Comparison of ENCODE assay signal across 27 cellular contexts in genomic region chr3:98589331-98589870, GRCh38. TPM values are rescaled to one million over a fixed set of nuclear protein-coding genes. Genes with fewer than 3 reads are reported as not detected.
DNase-seq lines count a peak whose midpoint lies in the region; ATAC-seq, FAIRE-seq and TF ChIP-seq lines count a peak whose summit lies in the region.
"Had no signal": no experiment of that assay in that cellular context is flagged by ENCODE, and none has a peak within 500 bp of the region (broad histone marks: within the 10 kb centered on the region; RNA-seq: fewer than 3 reads in every experiment).

No MANE protein-coding gene starts in this region.

- H3K4me3 Mint-ChIP-seq in activated CD4-positive, alpha-beta memory T cell treated with anti-CD3 and anti-CD28 coated beads, Interleukin-2, amount 10 ng/mL, durations not matched to agents 7 days and 5 days = peak overlapping the region; percentile 6
- H3K4me3 Mint-ChIP-seq in activated CD4-positive, alpha-beta memory T cell treated with anti-CD3 and anti-CD28 coated beads for 36 hours = no peak overlapping the region
- H3K4me3 Mint-ChIP-seq: activated T-cell treated with anti-CD3 and anti-CD28 coated beads, Interleukin-2, amount 50 U/mL, for 4 hours; nephron progenitor cell had no signal

- TF ChIP-seq EP300 in K562 (IDR thresholded peaks at IDR 0.05; ENCODE audit: low read length) = no peak

- in situ Hi-C loops in KBM-7 (cut with MboI; ENCODE audit: low pct_unique_long_range_greater_than_20kb, low sequenced_read_pairs) = loop anchor here (25.0 kb wide), 1 partner anchor 252 kb away; no protein-coding TSS in a partner anchor
- in situ Hi-C loops in K562 (cut with MboI) = no loop called here

- H2AFZ ChIP-seq in K562 (ENCODE audit: low read depth, low read length) = no peak overlapping the region
- no peak overlapping the region for H2AFZ ChIP-seq in osteoblast (ENCODE audit: low read length)

- TF ChIP-seq CTCF in K562 (IDR thresholded peaks at IDR 0.05 in 2 of 3, conservative IDR thresholded peaks at IDR 0.05 in 1 of 3; ENCODE audit: insufficient read depth in 2 of 3, low read depth in 1 of 3, low read length in 3 of 3) (no peak), osteoblast (IDR thresholded peaks at IDR 0.05; ENCODE audit: extremely low read depth, low read depth, low read length) (no peak)

- H3K27me3 Mint-ChIP-seq in activated CD4-positive, alpha-beta memory T cell treated with anti-CD3 and anti-CD28 coated beads, Interleukin-2, amount 10 ng/mL, durations not matched to agents 7 days and 5 days = no peaks in the 10 kb centered on the region
- no peaks in the 10 kb centered on the region for H3K27me3 Mint-ChIP-seq in activated CD4-positive, alpha-beta memory T cell treated with anti-CD3 and anti-CD28 coated beads for 36 hours

- no peak for FAIRE-seq in K562 (lab: Jason Lieb, UNC)
- no peak for FAIRE-seq in RCC 7860 (lab: Jason Lieb, UNC)
- FAIRE-seq: kidney had no signal

- POLR2A ChIA-PET in activated CD4-positive, alpha-beta memory T cell treated with anti-CD3 and anti-CD28 coated beads, Interleukin-2, amount 10 ng/mL, durations not matched to agents 7 days and 5 days (lab: Charles Lee) = interaction anchor here (0.8 to 10.5 kb wide), 10 partner anchors 11 to 77 kb away, joined by 3 to 101 read pairs (median 4); partner anchors contain the start of genes CLDND1 and GPR15
- POLR2A ChIA-PET in activated CD4-positive, alpha-beta memory T cell treated with anti-CD3 and anti-CD28 coated beads for 36 hours (lab: Charles Lee) = interaction anchor here (0.7 to 1.2 kb wide), 2 partner anchors 51 to 67 kb away, joined by 4 to 5 read pairs; partner anchors contain the start of gene CLDND1
- POLR2A ChIA-PET in K562 (lab: Yijun Ruan, JAX) = no interaction called here

- BruUV-seq in K562 (replicated peaks; lab: Mats Ljungman, UMichigan) = no TSS peak

- peaks cover 72% of the 10 kb centered on the region for H3K79me2 ChIP-seq in K562 (ENCODE audit: control insufficient read depth, insufficient read depth, low read length)
- H3K79me2 ChIP-seq in osteoblast (ENCODE audit: insufficient read depth, low read length) = peaks cover 12% of the 10 kb centered on the region

- no peak for ATAC-seq in K562
- ATAC-seq: activated T-cell treated with anti-CD3 and anti-CD28 coated beads, Interleukin-2, amount 50 U/mL, for 4 hours; heart left ventricle; SK-N-SH treated with all-trans-retinoic acid at 6 μM for 48 hours had no signal

- no peaks in the 10 kb centered on the region for H3K9me3 Mint-ChIP-seq in activated CD4-positive, alpha-beta memory T cell treated with anti-CD3 and anti-CD28 coated beads, Interleukin-2, amount 10 ng/mL, durations not matched to agents 7 days and 5 days
- no peaks in the 10 kb centered on the region for H3K9me3 Mint-ChIP-seq in activated CD4-positive, alpha-beta memory T cell treated with anti-CD3 and anti-CD28 coated beads for 36 hours
- H3K9me3 Mint-ChIP-seq: activated T-cell treated with anti-CD3 and anti-CD28 coated beads, Interleukin-2, amount 50 U/mL, for 4 hours; nephron progenitor cell had no signal

- 50% methylated on average over 1 of the region's 1 CpG for WGBS in K562 (ENCODE audit: insufficient coverage, low coverage, missing lambda C conversion rate)

- intact Hi-C loops in activated CD4-positive, alpha-beta memory T cell treated with anti-CD3 and anti-CD28 coated beads for 36 hours (cut with micrococcal nuclease) = no loop called here
- intact Hi-C loops in K562 (cut with micrococcal nuclease) = no loop called here

- H3K4me1 Mint-ChIP-seq in activated CD4-positive, alpha-beta memory T cell treated with anti-CD3 and anti-CD28 coated beads, Interleukin-2, amount 10 ng/mL, durations not matched to agents 7 days and 5 days = peaks cover 66% of the 10 kb centered on the region
- H3K4me1 Mint-ChIP-seq in activated CD4-positive, alpha-beta memory T cell treated with anti-CD3 and anti-CD28 coated beads for 36 hours (ENCODE audit: low read depth) = peaks cover 44% of the 10 kb centered on the region

- TF ChIP-seq POLR2A in K562 (conservative IDR thresholded peaks at IDR 0.05) = no peak

- H3K36me3 Mint-ChIP-seq in activated CD4-positive, alpha-beta memory T cell treated with anti-CD3 and anti-CD28 coated beads, Interleukin-2, amount 10 ng/mL, durations not matched to agents 7 days and 5 days (ENCODE audit: low read depth) = peaks cover 78% of the 10 kb centered on the region
- peaks cover 43% of the 10 kb centered on the region for H3K36me3 Mint-ChIP-seq in activated CD4-positive, alpha-beta memory T cell treated with anti-CD3 and anti-CD28 coated beads for 36 hours

- no peak overlapping the region for H3K27ac ChIP-seq in K562 (ENCODE audit: extremely low read depth, low read depth, low read length)
- H3K27ac ChIP-seq in osteoblast (ENCODE audit: low read depth, low read length) = no peak overlapping the region
- H3K27ac ChIP-seq: C4-2B, esophagus squamous epithelium, heart left ventricle, Peyer's patch, tibial nerve had no signal

- H3K4me3 ChIP-seq in K562 (no peak overlapping the region), osteoblast (ENCODE audit: insufficient read depth, low read length) (no peak overlapping the region)
- H3K4me3 ChIP-seq: esophagus squamous epithelium, heart left ventricle, Peyer's patch, tibial nerve had no signal

- no peak overlapping the region for H3K9ac ChIP-seq in K562 (ENCODE audit: insufficient read depth in 1 of 2, low read depth in 2 of 2, low read length in 2 of 2)

- H3K36me3 ChIP-seq in K562 (ENCODE audit: control insufficient read depth, insufficient read depth, low read length) (peaks cover 59% of the 10 kb centered on the region), osteoblast (ENCODE audit: insufficient read depth, low read length) (peaks cover 30% of the 10 kb centered on the region)

- TF ChIP-seq RAD21 in K562 (CRISPR knock-in tag; conservative IDR thresholded peaks at IDR 0.05 in 1 of 2, IDR thresholded peaks at IDR 0.05 in 1 of 2) = no peak

- H3K27me3 ChIP-seq in K562 (ENCODE audit: control insufficient read depth in 2 of 2, insufficient read depth in 2 of 2, low read length in 2 of 2) = no peaks in the 10 kb centered on the region
- H3K27me3 ChIP-seq in osteoblast (ENCODE audit: insufficient read depth, low read length) = no peaks in the 10 kb centered on the region
- H3K27me3 ChIP-seq: esophagus squamous epithelium, heart left ventricle, Peyer's patch, tibial nerve had no signal

- H3K9me1 ChIP-seq in K562 (ENCODE audit: control insufficient read depth, insufficient read depth, low read length) = no peaks in the 10 kb centered on the region

- H3K9me3 ChIP-seq in K562 (replicated peaks; ENCODE audit: control insufficient read depth, insufficient read depth, low read depth, low read length) (no peaks in the 10 kb centered on the region), osteoblast (ENCODE audit: low read depth, low read length) (no peaks in the 10 kb centered on the region)
- H3K9me3 ChIP-seq: esophagus squamous epithelium, heart left ventricle, Peyer's patch, tibial nerve had no signal

- peak overlapping the region; percentile 46 for H3K4me2 ChIP-seq in K562 (ENCODE audit: insufficient read depth, low read length)
- H3K4me2 ChIP-seq in osteoblast (ENCODE audit: insufficient read depth, low read length) = no peak overlapping the region

- H4K20me1 ChIP-seq in K562 (replicated peaks; ENCODE audit: control insufficient read depth, insufficient read depth, low read length) (no peaks in the 10 kb centered on the region), osteoblast (ENCODE audit: insufficient read depth, low read length) (peaks cover 2% of the 10 kb centered on the region)

- H3K27ac Mint-ChIP-seq in activated CD4-positive, alpha-beta memory T cell treated with anti-CD3 and anti-CD28 coated beads, Interleukin-2, amount 10 ng/mL, durations not matched to agents 7 days and 5 days = peak overlapping the region; percentile 48
- H3K27ac Mint-ChIP-seq in activated CD4-positive, alpha-beta memory T cell treated with anti-CD3 and anti-CD28 coated beads for 36 hours = no peak overlapping the region
- H3K27ac Mint-ChIP-seq: nephron progenitor cell had no signal

- CTCF ChIA-PET in activated CD4-positive, alpha-beta memory T cell treated with anti-CD3 and anti-CD28 coated beads, Interleukin-2, amount 10 ng/mL, durations not matched to agents 7 days and 5 days (lab: Charles Lee) = interaction anchor here (0.6 to 1.7 kb wide), 5 partner anchors 9 to 24 kb away, joined by 3 read pairs; no protein-coding TSS in a partner anchor
- CTCF ChIA-PET in activated CD4-positive, alpha-beta memory T cell treated with anti-CD3 and anti-CD28 coated beads for 36 hours (lab: Charles Lee) = interaction anchor here (0.6 to 2.7 kb wide), 5 partner anchors 9 to 128 kb away, joined by 3 to 11 read pairs (median 4); no protein-coding TSS in a partner anchor
- CTCF ChIA-PET in K562 (lab: Yijun Ruan, JAX; ENCODE audit: low intra/inter-chr PET ratio) = no interaction called here

- DNase-seq in activated CD4-positive, alpha-beta memory T cell treated with anti-CD3 and anti-CD28 coated beads, Interleukin-2, amount 10 ng/mL, durations not matched to agents 7 days and 5 days = no peak
- DNase-seq in activated CD4-positive, alpha-beta memory T cell treated with anti-CD3 and anti-CD28 coated beads for 36 hours = no peak
- DNase-seq in KBM-7 = peak; percentile 19
- no peak for DNase-seq in K562 (ENCODE audit: extremely low read depth in 1 of 4, low spot score in 3 of 4)
- DNase-seq in osteoblast (ENCODE audit: insufficient read length, low spot score, missing footprints) = peak; percentile 36
- no peak for DNase-seq in stimulated activated CD4-positive, alpha-beta T cell treated with anti-CD3 and anti-CD28 coated beads, Interleukin-4, amount 100 ng/mL, for 24 hours
- no peak for DNase-seq in stimulated activated CD4-positive, alpha-beta T cell treated with anti-CD3 and anti-CD28 coated beads, Interleukin-1b, Interleukin-23, amount 100 ng/mL, for 48 hours
- no peak for DNase-seq in RCC 7860 (ENCODE audit: low spot score)
- DNase-seq: activated CD4-positive, alpha-beta T cell treated with anti-CD3 and anti-CD28 coated beads, Interleukin-2, amount 50 U/mL, for 1 hour; activated T-cell treated with anti-CD3 and anti-CD28 coated beads, Interleukin-2, amount 50 U/mL, for 4 hours; amniotic stem cell; DMS153; effector CD8-positive, alpha-beta T cell; esophagus squamous epithelium; heart left ventricle; kidney; mesendoderm; NCI-H1436; NCI-H774; nephron progenitor cell; Peyer's patch; stimulated activated CD4-positive, alpha-beta T cell treated with anti-CD3 and anti-CD28 coated beads, Interleukin-12 subunit alpha, Interleukin-12 subunit beta, amount 100 ng/mL, for 4 hours had no signal

- peaks cover 16 to 18% of the 10 kb centered on the region in 2 experiments; a peak in 4 of 5 replicates for H3K4me1 ChIP-seq in K562 (replicated peaks in 1 of 2; ENCODE audit: control insufficient read depth in 2 of 2, insufficient read depth in 2 of 2, low read length in 2 of 2)
- H3K4me1 ChIP-seq in osteoblast (ENCODE audit: insufficient read depth, low read length) = peaks cover 11% of the 10 kb centered on the region

RNA-seq across cellular contexts. Expression of gene CPOX, which starts 4.0 kb away (rescaled TPM):
- 10 to 100 TPM; 75.9 to 78.0 TPM for total RNA-seq in activated CD4-positive, alpha-beta memory T cell treated with anti-CD3 and anti-CD28 coated beads, Interleukin-2, amount 10 ng/mL, durations not matched to agents 7 days and 5 days
- total RNA-seq in activated CD4-positive, alpha-beta memory T cell treated with anti-CD3 and anti-CD28 coated beads for 36 hours = 10 to 100 TPM; 36.0 to 39.2 TPM
- total RNA-seq in K562 (2011; cell fraction: chromatin; rRNA removed; ENCODE audit: low replicate concordance) = 66.8 and 112 TPM in 2 replicates
- total RNA-seq in K562 (2011; cell fraction: nucleolus; rRNA removed) = 37.4 and 46.7 TPM in 2 replicates
- 59.3 and 65.6 TPM in 2 replicates for total RNA-seq in K562 (2011; cell fraction: nucleoplasm; rRNA removed)
- total RNA-seq in K562 (2014; rRNA removed) (42.4 and 43.8 TPM in 2 replicates), K562 (2014; rRNA removed; fragmentation: Illumina TruSeq; extraction: Trizol) (24.8 and 28.4 TPM in 2 replicates), K562 (2015; rRNA removed; fragmentation: Illumina TruSeq; extraction: Trizol) (17.7 and 18.9 TPM in 2 replicates), K562 (2021) (28.4 and 31.4 TPM in 2 replicates), osteoblast (21.5 and 22.1 TPM in 2 replicates)
- polyA plus RNA-seq in K562 (2011; rRNA removed) (76.7 and 82.1 TPM in 2 replicates), K562 (2014; fragmentation: Illumina TruSeq; extraction: Trizol) (20.7 and 25.7 TPM in 2 replicates), K562 (2014; fragmentation: Nextera tagmentation; extraction: Ambion mirVana) (10 to 100 TPM; 14.6 to 17.4 TPM), K562 (2014; rRNA removed) (23.0 and 28.6 TPM in 2 replicates)
- 46.4 and 49.0 TPM in 2 replicates for polyA plus RNA-seq in K562 (2011; cell fraction: cytosol; rRNA removed)
- 122 and 125 TPM in 2 replicates for polyA plus RNA-seq in K562 (2011; cell fraction: nucleus; rRNA removed)
- 31.4 and 34.0 TPM in 2 replicates for polyA plus RNA-seq in K562 (2012)
- polyA minus RNA-seq in K562 (2011; rRNA and poly(A)+ RNA removed) = 54.0 and 58.4 TPM in 2 replicates
- polyA minus RNA-seq in K562 (2011; cell fraction: cytosol; rRNA and poly(A)+ RNA removed) = 27.6 and 36.0 TPM in 2 replicates
- polyA minus RNA-seq in K562 (2011; cell fraction: nucleus; rRNA and poly(A)+ RNA removed) = 38.9 and 49.3 TPM in 2 replicates

RNA-seq across cellular contexts. Expression of gene GPR15, which starts 57.6 kb away (rescaled TPM):
- 100 to 1,000 TPM; 111 TPM for total RNA-seq in activated CD4-positive, alpha-beta memory T cell treated with anti-CD3 and anti-CD28 coated beads, Interleukin-2, amount 10 ng/mL, durations not matched to agents 7 days and 5 days
- 1 to 10 TPM; 2.8 to 3.0 TPM for total RNA-seq in activated CD4-positive, alpha-beta memory T cell treated with anti-CD3 and anti-CD28 coated beads for 36 hours
- total RNA-seq in K562 (2011; cell fraction: chromatin; rRNA removed; ENCODE audit: low replicate concordance) = not detected in 2 replicates
- not detected in 2 replicates for total RNA-seq in K562 (2011; cell fraction: nucleolus; rRNA removed)
- total RNA-seq in K562 (2011; cell fraction: nucleoplasm; rRNA removed) = not detected in 2 replicates
- total RNA-seq in K562 (2014; rRNA removed) (not detected in 2 replicates), K562 (2014; rRNA removed; fragmentation: Illumina TruSeq; extraction: Trizol) (not detected in 2 replicates), K562 (2015; rRNA removed; fragmentation: Illumina TruSeq; extraction: Trizol) (not detected in 2 replicates), K562 (2021) (0.13 TPM in 1 of 2 replicates, not detected in the other), osteoblast (not detected in 2 replicates)
- polyA plus RNA-seq in K562 (2011; rRNA removed) (not detected in 2 replicates), K562 (2014; fragmentation: Illumina TruSeq; extraction: Trizol) (not detected in 2 replicates), K562 (2014; fragmentation: Nextera tagmentation; extraction: Ambion mirVana) (not detected), K562 (2014; rRNA removed) (not detected in 2 replicates)
- polyA plus RNA-seq in K562 (2011; cell fraction: cytosol; rRNA removed) = not detected in 2 replicates
- polyA plus RNA-seq in K562 (2011; cell fraction: nucleus; rRNA removed) = not detected in 2 replicates
- polyA plus RNA-seq in K562 (2012) = not detected in 2 replicates
- polyA minus RNA-seq in K562 (2011; rRNA and poly(A)+ RNA removed) = not detected in 2 replicates
- polyA minus RNA-seq in K562 (2011; cell fraction: cytosol; rRNA and poly(A)+ RNA removed) = not detected in 2 replicates
- polyA minus RNA-seq in K562 (2011; cell fraction: nucleus; rRNA and poly(A)+ RNA removed) = not detected in 2 replicates
- total RNA-seq: cardiac septum, heart left ventricle, HT1080, kidney, tibial nerve had no signal
- polyA plus RNA-seq: heart left ventricle had no signal

Comparison
In these comparisons a context has a peak if more than half of its experiments do, and no peak if none do; other contexts are left out.
1. RNA of gene GPR15, which starts 57.6 kb away (total RNA-seq): 111 TPM in activated CD4-positive, alpha-beta memory T cell treated with anti-CD3 and anti-CD28 coated beads, Interleukin-2, amount 10 ng/mL, durations not matched to agents 7 days and 5 days; 2.8 to 3.0 TPM in activated CD4-positive, alpha-beta memory T cell treated with anti-CD3 and anti-CD28 coated beads for 36 hours, 0.13 TPM in K562 and not detected in osteoblast; every median in the first group is over 10 times any median in the second.
2. DNase-seq: peak in KBM-7 (single experiment) and osteoblast (single experiment); none in activated CD4-positive, alpha-beta memory T cell treated with anti-CD3 and anti-CD28 coated beads, Interleukin-2, amount 10 ng/mL, durations not matched to agents 7 days and 5 days (single experiment), activated CD4-positive, alpha-beta memory T cell treated with anti-CD3 and anti-CD28 coated beads for 36 hours (single experiment), K562 (0 of 4), stimulated activated CD4-positive, alpha-beta T cell treated with anti-CD3 and anti-CD28 coated beads, Interleukin-4, amount 100 ng/mL, for 24 hours (single experiment), stimulated activated CD4-positive, alpha-beta T cell treated with anti-CD3 and anti-CD28 coated beads, Interleukin-1b, Interleukin-23, amount 100 ng/mL, for 48 hours (single experiment) and RCC 7860 (single experiment).